Comparison of ENCODE assay signal across 8 cellular contexts in the genomic region with DNA sequence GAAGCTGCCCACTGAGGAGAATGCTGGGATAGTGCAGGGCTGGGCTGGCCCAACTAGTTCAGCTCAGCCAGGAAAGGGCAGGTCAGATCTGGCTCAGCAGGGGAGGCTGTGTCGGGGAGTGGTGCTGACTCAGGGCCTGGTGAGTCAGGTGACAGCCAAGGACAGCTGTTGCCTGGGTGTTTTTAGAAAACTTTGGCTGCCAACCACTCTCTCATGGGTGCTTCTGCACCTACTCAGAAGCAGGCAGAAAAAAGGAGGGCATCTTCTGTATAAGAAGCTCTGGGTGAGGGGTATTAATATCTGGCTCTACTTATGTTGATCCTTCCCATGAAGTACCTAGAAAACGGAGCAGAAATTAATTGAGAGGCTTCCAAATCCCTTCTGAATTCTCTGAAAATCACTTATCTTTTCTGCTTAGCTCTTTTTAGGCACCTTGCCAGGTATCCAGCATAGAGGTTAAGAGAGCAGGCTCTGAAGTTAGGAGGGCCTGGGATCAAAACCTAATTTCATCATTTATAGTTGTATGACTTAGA. TPM values are rescaled to one million over a fixed set of nuclear protein-coding genes. Genes with fewer than 3 reads are reported as not detected.
A peak's percentile ranks its signal among the peaks of the same experiment; 100 is the strongest.
DNase-seq lines count a peak whose midpoint lies in the region; ATAC-seq, FAIRE-seq and TF ChIP-seq lines count a peak whose summit lies in the region.

No MANE protein-coding gene starts in this region.

- peak; percentile 36 for DNase-seq in BJ (ENCODE audit: low read depth)
- DNase-seq in RCC 7860 (ENCODE audit: low spot score) = peak; percentile 93
- peak; percentile 88 to 91 for DNase-seq in cardiac fibroblast (ENCODE audit: low read depth in 2 of 2)
- DNase-seq in right lobe of liver = peak; percentile 85 to 90 (median 86)
- DNase-seq in stimulated activated CD8-positive, alpha-beta memory T cell treated with anti-CD3 and anti-CD28 coated beads, Interleukin-2, amount 100 ng/mL, for 48 hours (ENCODE audit: low read depth in 2 of 2) = peak; percentile 12 to 29
- DNase-seq in NCI-H748 (lab: John Stamatoyannopoulos, UW; ENCODE audit: unreplicated experiment) = no peak

- H3K4me1 ChIP-seq in right lobe of liver = peaks cover 0 to 16% (median 0%) of the 10 kb centered on the region in 4 donors

- no peak for TF ChIP-seq POLR2A in right lobe of liver (IDR thresholded peaks at IDR 0.05)

- no peaks in the 10 kb centered on the region for H3K9me3 ChIP-seq in right lobe of liver

- 12% methylated on average over 2 of the region's 2 CpGs for WGBS in right lobe of liver (ENCODE audit: insufficient coverage, low coverage, low lambda C conversion rate, missing lambda C conversion rate)

- no peaks in the 10 kb centered on the region for H3K27me3 ChIP-seq in BJ (ENCODE audit: control insufficient read depth, insufficient read depth, low read length)
- H3K27me3 ChIP-seq in right lobe of liver = no peaks in the 10 kb centered on the region

- H3K36me3 ChIP-seq in BJ (ENCODE audit: control insufficient read depth, insufficient read depth, low read length) (no peaks in the 10 kb centered on the region), right lobe of liver (no peaks in the 10 kb centered on the region)

- ATAC-seq in HG02610 (IDR thresholded peaks at IDR 0.05; ENCODE audit: unreplicated experiment) (peak; percentile 59), right lobe of liver (peak; percentile 97 to 99 (median 98)), GM21447 (IDR thresholded peaks at IDR 0.05; ENCODE audit: unreplicated experiment) (no peak)

- intact Hi-C loops in right lobe of liver (cut with DNase I) = no loop called here

- CTCF ChIA-PET in BJ (lab: Yijun Ruan, JAX) = interaction anchor here (0.6 to 1.1 kb wide), 3 partner anchors 13 to 138 kb away, joined by 3 to 5 read pairs (median 3); no protein-coding TSS in a partner anchor

- POLR2A ChIA-PET in BJ (lab: Charles Lee) = no interaction called here

- FAIRE-seq in RCC 7860 (lab: Jason Lieb, UNC) = peak; percentile 88

- H3K27ac ChIP-seq in right lobe of liver = peak overlapping the region in 2 of 3 donors; percentile 21 to 64

- H3K4me3 ChIP-seq in BJ (ENCODE audit: low read depth, low read length) = no peak overlapping the region
- H3K4me3 ChIP-seq in cardiac fibroblast (replicated peaks in 1 of 2; ENCODE audit: low read depth in 2 of 2, low read length in 2 of 2) = no peak overlapping the region
- no peak overlapping the region for H3K4me3 ChIP-seq in right lobe of liver

- TF ChIP-seq CTCF in BJ (IDR thresholded peaks at IDR 0.05; ENCODE audit: insufficient read depth, low read depth, low read length) = no peak
- no peak for TF ChIP-seq CTCF in cardiac fibroblast (IDR thresholded peaks at IDR 0.05; ENCODE audit: low read depth, low read length)
- TF ChIP-seq CTCF in right lobe of liver (IDR thresholded peaks at IDR 0.05) = no peak

RNA-seq across cellular contexts. Expression of a gene that starts 15.6 kb away (rescaled TPM):
- polyA plus RNA-seq in BJ (2011; rRNA removed) = 50.5 and 98.1 TPM in 2 replicates
- 28.5 and 29.7 TPM in 2 replicates for polyA minus RNA-seq in BJ (2011; rRNA and poly(A)+ RNA removed)
- 10 to 100 TPM; 41.6 to 95.1 (median 70.6) TPM for total RNA-seq in right lobe of liver

RNA-seq across cellular contexts. Expression of a gene that starts 36.0 kb away (rescaled TPM):
- 6.6 and 7.0 TPM in 2 replicates for polyA plus RNA-seq in BJ (2011; rRNA removed)
- polyA minus RNA-seq in BJ (2011; rRNA and poly(A)+ RNA removed) = 8.4 and 9.1 TPM in 2 replicates
- 1 to 10 TPM in 3 of 6 experiments, under 1 TPM in 3; 0.88 to 2.2 (median 1.0) TPM for total RNA-seq in right lobe of liver
